1 cellular context compared by ENCODE assay signal in genomic region chr16:50644730-50645129, GRCh38.
TF ChIP-seq lines count a peak whose summit lies in the region.

No MANE protein-coding gene starts in this region.

TF ChIP-seq in GM12878, 131 proteins besides CTCF, POLR2A, EP300 and RAD21 (continued from another document):
- TF ChIP-seq CUX1 (IDR thresholded peaks at IDR 0.05; ENCODE audit: insufficient replicate concordance, low read depth, low read length), result no peak
- peak; percentile 43; the same call in 1 of the 2 replicates for TF ChIP-seq SMC3 (IDR thresholded peaks at IDR 0.05; ENCODE audit: borderline replicate concordance, low read length)
- no peak for TF ChIP-seq SUPT20H (IDR thresholded peaks at IDR 0.05; ENCODE audit: borderline replicate concordance, control insufficient read depth, low read depth, low read length)
- no peak for TF ChIP-seq NFYA (IDR thresholded peaks at IDR 0.05; ENCODE audit: borderline replicate concordance, low read depth, low read length)
- TF ChIP-seq MTA3 (IDR thresholded peaks at IDR 0.05; ENCODE audit: borderline replicate concordance, low read length), result no peak
